8 cellular contexts compared by ENCODE assay signal in the genomic region with DNA sequence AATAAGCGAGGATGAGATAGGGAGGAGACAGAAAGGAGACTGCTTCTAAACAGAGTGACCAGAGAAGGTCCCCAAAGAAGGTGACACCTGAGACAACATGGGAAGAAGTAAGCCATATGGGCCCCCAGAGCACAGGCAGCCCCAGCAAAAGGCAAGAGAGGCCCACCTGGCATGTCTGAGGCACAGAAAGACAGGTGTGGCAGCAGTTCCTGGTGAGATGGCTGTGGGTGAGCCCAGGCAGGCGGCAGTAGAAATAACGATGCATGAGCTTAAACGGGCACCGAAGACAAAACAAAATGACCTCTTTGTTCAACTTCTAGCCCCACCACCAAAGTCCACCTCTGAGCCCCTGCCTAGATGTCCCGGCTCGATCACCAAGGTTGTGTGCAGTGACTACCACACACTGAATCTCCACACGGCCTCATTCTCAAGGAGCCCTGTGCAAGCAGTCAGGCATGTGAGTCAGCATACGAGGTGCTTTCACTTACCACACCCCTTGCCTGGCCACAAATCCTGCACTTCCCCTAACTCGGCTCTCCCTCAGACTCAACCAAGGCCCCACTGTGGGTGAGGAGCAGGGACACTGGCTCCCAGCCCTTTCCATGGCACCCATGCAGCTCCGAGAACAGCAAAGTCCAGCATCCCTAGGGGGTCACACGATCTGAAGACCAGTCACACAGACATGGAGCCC.
DNase-seq lines count a peak whose midpoint lies in the region; ATAC-seq and TF ChIP-seq lines count a peak whose summit lies in the region.

No MANE protein-coding gene starts in this region.

- peak overlapping the region; percentile 91 for H3K27ac Mint-ChIP-seq in memory B cell

- H3K4me1 ChIP-seq in breast epithelium, result peaks cover 26 to 43% of the 10 kb centered on the region in 2 donors
- peaks cover 60 to 89% (median 76%) of the 10 kb centered on the region in 4 donors for H3K4me1 ChIP-seq in transverse colon

- no peak for TF ChIP-seq CTCF in breast epithelium (IDR thresholded peaks at IDR 0.05)
- no peak for TF ChIP-seq CTCF in transverse colon (IDR thresholded peaks at IDR 0.05)

- H3K4me3 ChIP-seq in breast epithelium (peak overlapping the region in 1 of 3 donors; percentile 23), transverse colon (peak overlapping the region in 1 of 4 donors; percentile 10)

- H3K36me3 Mint-ChIP-seq in memory B cell, result peaks cover 2% of the 10 kb centered on the region

- TF ChIP-seq POLR2A in breast epithelium (IDR thresholded peaks at IDR 0.05) (no peak), transverse colon (IDR thresholded peaks at IDR 0.05) (no peak)

- peaks cover 58% of the 10 kb centered on the region for H3K4me1 Mint-ChIP-seq in memory B cell

- no peak for TF ChIP-seq EP300 in transverse colon (IDR thresholded peaks at IDR 0.05; ENCODE audit: low read depth)

- in situ Hi-C loops in ACHN (cut with HindIII; ENCODE audit: low pct_ligation_motif_present, low pct_unique_long_range_greater_than_20kb, low sequenced_read_pairs) (no loop called here), transverse colon (cut with MboI; ENCODE audit: low pct_ligation_motif_present in 1 of 4, low pct_unique_long_range_greater_than_20kb in 1 of 4, low sequenced_read_pairs in 3 of 4) (no loop called here)

- peak; percentile 38 for ATAC-seq in GM21360 (IDR thresholded peaks at IDR 0.05; ENCODE audit: unreplicated experiment)
- peak; percentile 75 for ATAC-seq in memory B cell (ENCODE audit: low read depth)
- ATAC-seq in GM18517 (IDR thresholded peaks at IDR 0.05; ENCODE audit: unreplicated experiment), result no peak

- H3K36me3 ChIP-seq in breast epithelium (no peaks in the 10 kb centered on the region), transverse colon (no peaks in the 10 kb centered on the region)

- peak overlapping the region; percentile 88 to 93 for H3K27ac ChIP-seq in breast epithelium
- peak overlapping the region; percentile 82 to 90 (median 84) for H3K27ac ChIP-seq in transverse colon

- H3K27me3 ChIP-seq in breast epithelium (no peaks in the 10 kb centered on the region), transverse colon (no peaks in the 10 kb centered on the region)

- intact Hi-C loops in breast epithelium (cut with DNase I; ENCODE audit: low total_unique reads) (no loop called here), transverse colon (cut with DNase I; ENCODE audit: low total_unique reads) (loop anchor here (10.0 kb wide), 1 partner anchor 57 kb away; no protein-coding TSS in a partner anchor)

- H3K9me3 ChIP-seq in breast epithelium (no peaks in the 10 kb centered on the region), transverse colon (no peaks in the 10 kb centered on the region)

- WGBS in transverse colon (ENCODE audit: low coverage in 1 of 2), 2 donors, result 31 to 35% methylated on average over 9 to 12 of the region's 12 CpGs

- DNase-seq in ACHN, result peak; percentile 74
- DNase-seq in RPMI7951 (ENCODE audit: low read depth), result peak; percentile 78
- peak; percentile 64 to 69 for DNase-seq in breast epithelium (ENCODE audit: low spot score in 2 of 2)
- DNase-seq in memory B cell (ENCODE audit: low spot score in 2 of 2), result peak; percentile 44 to 52
- peak; percentile 70 for DNase-seq in transverse colon
- DNase-seq in C1 segment of cervical spinal cord (lab: John Stamatoyannopoulos, UW), result no peak

- no peaks in the 10 kb centered on the region for H3K9me3 Mint-ChIP-seq in memory B cell

- H3K27me3 Mint-ChIP-seq in memory B cell, result no peaks in the 10 kb centered on the region

- H3K4me3 Mint-ChIP-seq in memory B cell, result peak overlapping the region; percentile 75

Comparison
In these comparisons a context has a peak if more than half of its experiments do, and no peak if none do; other contexts are left out.
1. DNase-seq: peak in ACHN (single experiment), RPMI7951 (single experiment), breast epithelium (2 of 2), memory B cell (2 of 2) and transverse colon (single experiment); none in C1 segment of cervical spinal cord (0 of 14).